Comparison of ENCODE assay signal across 21 cellular contexts in the genomic region with DNA sequence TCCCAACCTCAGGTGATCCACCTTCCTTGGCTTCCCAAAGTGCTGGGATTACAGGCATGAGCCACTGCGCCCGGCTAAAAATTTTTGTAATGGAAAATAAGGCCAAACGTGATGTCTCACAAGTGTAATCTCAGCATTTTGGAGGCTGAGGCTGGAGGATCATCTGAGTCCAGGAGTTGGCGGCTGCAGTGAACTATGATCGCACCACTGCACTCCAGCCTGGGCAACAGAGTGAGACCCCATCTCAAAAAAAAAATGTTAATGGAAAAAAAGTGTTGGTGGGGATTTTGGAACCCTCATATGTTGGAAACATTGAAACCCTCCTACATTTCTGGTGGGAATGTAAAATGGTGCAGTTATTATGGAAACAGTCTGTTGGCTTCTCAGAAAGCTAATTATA. TPM values are rescaled to one million over a fixed set of nuclear protein-coding genes. Genes with fewer than 3 reads are reported as not detected.
DNase-seq lines count a peak whose midpoint lies in the region; ATAC-seq and TF ChIP-seq lines count a peak whose summit lies in the region.
"Had no signal": no experiment of that assay in that cellular context is flagged by ENCODE, and none has a peak within 500 bp of the region (broad histone marks: within the 10 kb centered on the region; RNA-seq: fewer than 3 reads in every experiment).

No MANE protein-coding gene starts in this region.

- no peaks in the 10 kb centered on the region for H3K9me3 ChIP-seq in CD4-positive, alpha-beta T cell (ENCODE audit: control insufficient read depth, low read length)
- H3K9me3 ChIP-seq: A549, Caco-2 had no signal

- no peak overlapping the region for H3K4me3 Mint-ChIP-seq in activated T-cell treated with anti-CD3 and anti-CD28 coated beads, Interleukin-2, amount 50 U/mL, for 24 hours
- H3K4me3 Mint-ChIP-seq in CD4-positive, alpha-beta T cell = peak overlapping the region; percentile 51
- H3K4me3 Mint-ChIP-seq in activated T-helper 17 cell treated with anti-CD3 and anti-CD28 coated beads, Interleukin-2, amount 50 U/mL, for 72 hours = no peak overlapping the region
- peak overlapping the region; percentile 69 for H3K4me3 Mint-ChIP-seq in neural crest cell
- H3K4me3 Mint-ChIP-seq: CD8-positive, alpha-beta T cell; GM23338; H9; HFFc6 had no signal

- DNase-seq in activated T-cell treated with anti-CD3 and anti-CD28 coated beads, Interleukin-2, amount 50 U/mL, for 24 hours = no peak
- no peak for DNase-seq in activated T-cell treated with anti-CD3 and anti-CD28 coated beads, Interleukin-2, amount 50 U/mL, for 1 hour
- DNase-seq in CD4-positive, alpha-beta T cell = no peak
- DNase-seq in neural crest cell (ENCODE audit: low read depth, low spot score) (no peak), left lobe of liver (ENCODE audit: low spot score) (no peak)
- DNase-seq: 8988T; ACHN; AML-193; C1 segment of cervical spinal cord; Caco-2; CD8-positive, alpha-beta T cell; DMS153; DND-41; H9; HFFc6 had no signal

- intact Hi-C loops in CD4-positive, alpha-beta T cell (cut with DNase I, micrococcal nuclease) = loop anchor here in 1 of 2 experiments (5.0 kb wide), 1 partner anchor 39 kb away; no protein-coding TSS in a partner anchor

- H3K36me3 Mint-ChIP-seq in activated T-cell treated with anti-CD3 and anti-CD28 coated beads, Interleukin-2, amount 50 U/mL, for 24 hours (ENCODE audit: low read depth) = peaks cover 10% of the 10 kb centered on the region
- H3K36me3 Mint-ChIP-seq in CD4-positive, alpha-beta T cell (ENCODE audit: low read depth) = peaks cover 15% of the 10 kb centered on the region
- peaks cover 6% of the 10 kb centered on the region for H3K36me3 Mint-ChIP-seq in activated T-helper 17 cell treated with anti-CD3 and anti-CD28 coated beads, Interleukin-2, amount 50 U/mL, for 72 hours (ENCODE audit: low read depth)
- peaks cover 2% of the 10 kb centered on the region for H3K36me3 Mint-ChIP-seq in neural crest cell (ENCODE audit: low read depth)

- TF ChIP-seq CTCF in CD4-positive, alpha-beta T cell (IDR thresholded peaks at IDR 0.05) = no peak
- TF ChIP-seq CTCF in neural crest cell (conservative IDR thresholded peaks at IDR 0.05) = no peak

- H3K27me3 Mint-ChIP-seq in activated T-cell treated with anti-CD3 and anti-CD28 coated beads, Interleukin-2, amount 50 U/mL, for 24 hours = no peaks in the 10 kb centered on the region
- H3K27me3 Mint-ChIP-seq in CD4-positive, alpha-beta T cell = no peaks in the 10 kb centered on the region
- H3K27me3 Mint-ChIP-seq in activated T-helper 17 cell treated with anti-CD3 and anti-CD28 coated beads, Interleukin-2, amount 50 U/mL, for 72 hours = no peaks in the 10 kb centered on the region
- peaks cover 2% of the 10 kb centered on the region for H3K27me3 Mint-ChIP-seq in neural crest cell (ENCODE audit: low read depth)

- ATAC-seq in CD4-positive, alpha-beta T cell (ENCODE audit: poor library complexity) = no peak
- ATAC-seq in activated T-helper 17 cell treated with anti-CD3 and anti-CD28 coated beads, Interleukin-2, amount 50 U/mL, for 72 hours (replicated peaks) = no peak
- no peak for ATAC-seq in GM19395 (IDR thresholded peaks at IDR 0.05; ENCODE audit: unreplicated experiment)
- ATAC-seq in activated CD4-positive, CD25-positive, alpha-beta regulatory T cell treated with anti-CD3 and anti-CD28 coated beads, Interleukin-2, amount 50 U/mL, for 24 hours = no peak
- ATAC-seq in left lobe of liver = no peak
- ATAC-seq: A549; CD8-positive, alpha-beta T cell; GM23338; HCT116 had no signal

- peaks cover 28% of the 10 kb centered on the region for H3K4me1 Mint-ChIP-seq in activated T-cell treated with anti-CD3 and anti-CD28 coated beads, Interleukin-2, amount 50 U/mL, for 24 hours (ENCODE audit: low read depth)
- peaks cover 32% of the 10 kb centered on the region for H3K4me1 Mint-ChIP-seq in CD4-positive, alpha-beta T cell (ENCODE audit: low read depth)
- peaks cover 10% of the 10 kb centered on the region for H3K4me1 Mint-ChIP-seq in activated T-helper 17 cell treated with anti-CD3 and anti-CD28 coated beads, Interleukin-2, amount 50 U/mL, for 72 hours
- peaks cover 16% of the 10 kb centered on the region for H3K4me1 Mint-ChIP-seq in neural crest cell

- peak overlapping the region; percentile 13 for H3K27ac Mint-ChIP-seq in activated T-cell treated with anti-CD3 and anti-CD28 coated beads, Interleukin-2, amount 50 U/mL, for 24 hours
- H3K27ac Mint-ChIP-seq in CD4-positive, alpha-beta T cell = no peak overlapping the region
- H3K27ac Mint-ChIP-seq in activated T-helper 17 cell treated with anti-CD3 and anti-CD28 coated beads, Interleukin-2, amount 50 U/mL, for 72 hours = peak overlapping the region; percentile 32
- no peak overlapping the region for H3K27ac Mint-ChIP-seq in neural crest cell (ENCODE audit: unreplicated experiment)
- H3K27ac Mint-ChIP-seq: CD8-positive, alpha-beta T cell; GM23338; H9; HFFc6 had no signal

- H3K9me3 Mint-ChIP-seq in activated T-cell treated with anti-CD3 and anti-CD28 coated beads, Interleukin-2, amount 50 U/mL, for 24 hours = no peaks in the 10 kb centered on the region
- H3K9me3 Mint-ChIP-seq in CD4-positive, alpha-beta T cell = no peaks in the 10 kb centered on the region
- no peaks in the 10 kb centered on the region for H3K9me3 Mint-ChIP-seq in activated T-helper 17 cell treated with anti-CD3 and anti-CD28 coated beads, Interleukin-2, amount 50 U/mL, for 72 hours
- no peaks in the 10 kb centered on the region for H3K9me3 Mint-ChIP-seq in neural crest cell
- H3K9me3 Mint-ChIP-seq: HFFc6 had no signal

- POLR2A ChIA-PET in CD4-positive, alpha-beta T cell (lab: Charles Lee) = interaction anchor here (0.6 to 1.2 kb wide), 2 partner anchors 40 to 77 kb away, joined by 3 to 7 read pairs; no protein-coding TSS in a partner anchor

- H3K27me3 ChIP-seq in CD4-positive, alpha-beta T cell (ENCODE audit: control insufficient read depth, insufficient read depth, low read length) = no peaks in the 10 kb centered on the region

- H3K27ac ChIP-seq in CD4-positive, alpha-beta T cell (ENCODE audit: low read depth, low read length) = no peak overlapping the region
- H3K27ac ChIP-seq: A549 had no signal

- CTCF ChIA-PET in CD4-positive, alpha-beta T cell (lab: Charles Lee) = no interaction called here

RNA-seq across cellular contexts. Expression of a gene that starts 2.7 kb away (rescaled TPM):
- total RNA-seq in CD4-positive, alpha-beta T cell = 10 to 100 TPM; 39.9 to 40.9 TPM
- 10 to 100 TPM; 31.5 to 38.5 TPM for total RNA-seq in activated T-helper 17 cell treated with anti-CD3 and anti-CD28 coated beads, Interleukin-2, amount 50 U/mL, for 72 hours
- 43.1 and 44.6 TPM in 2 replicates for total RNA-seq in neural crest cell
- total RNA-seq in left lobe of liver = 15.5 TPM

Comparison
In these comparisons a context has a peak if more than half of its experiments do, and no peak if none do; other contexts are left out.
1. H3K27ac Mint-ChIP-seq: peak in activated T-cell treated with anti-CD3 and anti-CD28 coated beads, Interleukin-2, amount 50 U/mL, for 24 hours (single experiment) and activated T-helper 17 cell treated with anti-CD3 and anti-CD28 coated beads, Interleukin-2, amount 50 U/mL, for 72 hours (single experiment); none in CD4-positive, alpha-beta T cell (single experiment) and neural crest cell (single experiment).
2. H3K4me3 Mint-ChIP-seq: peak in CD4-positive, alpha-beta T cell (single experiment) and neural crest cell (single experiment); none in activated T-cell treated with anti-CD3 and anti-CD28 coated beads, Interleukin-2, amount 50 U/mL, for 24 hours (single experiment) and activated T-helper 17 cell treated with anti-CD3 and anti-CD28 coated beads, Interleukin-2, amount 50 U/mL, for 72 hours (single experiment).